Comparison of ENCODE assay signal across 12 cellular contexts in the genomic region with DNA sequence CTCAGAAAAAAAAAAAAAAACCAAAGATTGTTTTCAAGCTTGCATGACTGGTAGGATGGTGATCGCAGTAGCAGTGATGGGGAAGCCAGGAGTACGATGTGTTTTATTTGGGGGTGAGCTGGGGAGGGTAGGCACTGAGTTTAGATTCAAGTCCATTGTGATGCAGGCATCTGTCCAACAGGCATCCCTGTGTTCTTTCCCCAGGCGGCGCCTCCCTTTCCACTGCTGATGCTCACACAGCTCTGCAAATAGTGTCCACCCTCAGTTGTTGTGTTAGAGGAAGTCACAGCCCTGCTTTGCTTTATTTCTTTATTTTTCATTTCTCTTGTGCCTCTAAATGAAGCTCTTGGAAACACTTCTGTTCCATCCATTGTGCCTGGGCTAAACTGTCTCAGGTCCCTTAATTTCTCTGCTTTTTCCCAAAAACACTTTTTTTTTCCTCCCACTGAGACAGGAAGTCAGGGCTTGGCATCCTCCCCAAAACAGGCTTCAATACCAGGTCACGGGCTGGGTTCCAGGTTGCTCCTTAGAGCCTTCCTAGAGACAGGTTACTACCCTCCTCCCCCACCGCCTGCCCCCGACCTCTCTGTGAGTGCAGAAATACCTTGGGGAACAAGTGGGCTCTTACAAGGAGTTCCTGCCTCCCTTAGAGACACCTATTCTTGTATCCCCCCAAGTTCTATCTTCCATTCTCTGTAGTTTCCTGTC. TPM values are rescaled to one million over a fixed set of nuclear protein-coding genes. Genes with fewer than 3 reads are reported as not detected.
A peak's percentile ranks its signal among the peaks of the same experiment; 100 is the strongest.
DNase-seq lines count a peak whose midpoint lies in the region; ATAC-seq and TF ChIP-seq lines count a peak whose summit lies in the region.
"Had no signal": no experiment of that assay in that cellular context is flagged by ENCODE, and none has a peak within 500 bp of the region (broad histone marks: within the 10 kb centered on the region; RNA-seq: fewer than 3 reads in every experiment).

No MANE protein-coding gene starts in this region.

- H3K27ac ChIP-seq in subcutaneous abdominal adipose tissue (ENCODE audit: low read depth, low read length): peak overlapping the region; percentile 44

- TF ChIP-seq CTCF in activated CD8-positive, alpha-beta T cell treated with anti-CD3 and anti-CD28 coated beads for 36 hours (IDR thresholded peaks at IDR 0.05): no peak
- no peak for TF ChIP-seq CTCF in GM13977 (IDR thresholded peaks at IDR 0.05; ENCODE audit: extremely low read depth, insufficient read depth, missing control alignments)

- no peaks in the 10 kb centered on the region for H3K9me3 ChIP-seq in subcutaneous abdominal adipose tissue (ENCODE audit: control insufficient read depth in 5 of 5, low read length in 5 of 5)

- peaks cover 24% of the 10 kb centered on the region for H3K4me1 Mint-ChIP-seq in activated CD4-positive, alpha-beta T cell treated with anti-CD3 and anti-CD28 coated beads, Interleukin-2, amount 10 ng/mL, durations not matched to agents 24 days and 14 days
- peaks cover 18% of the 10 kb centered on the region for H3K4me1 Mint-ChIP-seq in activated CD8-positive, alpha-beta T cell treated with anti-CD3 and anti-CD28 coated beads for 36 hours (ENCODE audit: low read depth)

- H3K4me3 ChIP-seq in subcutaneous abdominal adipose tissue (ENCODE audit: low read depth in 1 of 5, low read length in 5 of 5): peak overlapping the region in 1 of 5 donors; percentile 5

- peak; percentile 27 for ATAC-seq in activated CD8-positive, alpha-beta T cell treated with anti-CD3 and anti-CD28 coated beads for 36 hours
- peak; percentile 28 to 52 for ATAC-seq in left cardiac atrium

- peak overlapping the region; percentile 46 for H3K4me3 Mint-ChIP-seq in activated CD4-positive, alpha-beta T cell treated with anti-CD3 and anti-CD28 coated beads, Interleukin-2, amount 10 ng/mL, durations not matched to agents 24 days and 14 days
- H3K4me3 Mint-ChIP-seq in activated CD8-positive, alpha-beta T cell treated with anti-CD3 and anti-CD28 coated beads for 36 hours: no peak overlapping the region
- H3K4me3 Mint-ChIP-seq: type B pancreatic cell had no signal

- H3K27me3 ChIP-seq in subcutaneous abdominal adipose tissue (ENCODE audit: control insufficient read depth in 5 of 5, insufficient read depth in 4 of 5, low read length in 5 of 5): no peaks in the 10 kb centered on the region

- H3K4me1 ChIP-seq in subcutaneous abdominal adipose tissue (ENCODE audit: control insufficient read depth in 5 of 5, insufficient read depth in 5 of 5, low read length in 5 of 5): peaks cover 2 to 33% (median 31%) of the 10 kb centered on the region in 5 donors

- DNase-seq in activated CD4-positive, alpha-beta T cell treated with anti-CD3 and anti-CD28 coated beads, Interleukin-2, amount 10 ng/mL, durations not matched to agents 24 days and 14 days: no peak
- no peak for DNase-seq in activated CD4-positive, alpha-beta T cell treated with anti-CD3 and anti-CD28 coated beads for 4 hours
- no peak for DNase-seq in activated CD8-positive, alpha-beta T cell treated with anti-CD3 and anti-CD28 coated beads for 36 hours
- DNase-seq in left cardiac atrium: peak; percentile 61
- DNase-seq in AML-193 (lab: John Stamatoyannopoulos, UW): no peak
- no peak for DNase-seq in GM13977 (ENCODE audit: low spot score)
- no peak for DNase-seq in activated CD8-positive, alpha-beta memory T cell treated with anti-CD3 and anti-CD28 coated beads for 24 hours
- DNase-seq: ACHN, NCI-H446 treated with DMSO at 0.1 percent for 48 hours, SW 1271 had no signal

- no peaks in the 10 kb centered on the region for H3K27me3 Mint-ChIP-seq in activated CD4-positive, alpha-beta T cell treated with anti-CD3 and anti-CD28 coated beads, Interleukin-2, amount 10 ng/mL, durations not matched to agents 24 days and 14 days
- no peaks in the 10 kb centered on the region for H3K27me3 Mint-ChIP-seq in activated CD8-positive, alpha-beta T cell treated with anti-CD3 and anti-CD28 coated beads for 36 hours
- H3K27me3 Mint-ChIP-seq: type B pancreatic cell had no signal

- H3K27ac Mint-ChIP-seq in activated CD4-positive, alpha-beta T cell treated with anti-CD3 and anti-CD28 coated beads, Interleukin-2, amount 10 ng/mL, durations not matched to agents 24 days and 14 days: peak overlapping the region; percentile 50
- H3K27ac Mint-ChIP-seq in activated CD8-positive, alpha-beta T cell treated with anti-CD3 and anti-CD28 coated beads for 36 hours: peak overlapping the region; percentile 57
- H3K27ac Mint-ChIP-seq: type B pancreatic cell had no signal

- intact Hi-C loops in activated CD4-positive, alpha-beta T cell treated with anti-CD3 and anti-CD28 coated beads, Interleukin-2, amount 10 ng/mL, durations not matched to agents 24 days and 14 days (cut with micrococcal nuclease): loop anchor here (5.0 kb wide), 1 partner anchor 38 kb away; a partner anchor contains a TSS
- intact Hi-C loops in activated CD8-positive, alpha-beta T cell treated with anti-CD3 and anti-CD28 coated beads for 36 hours (cut with micrococcal nuclease): no loop called here
- intact Hi-C loops in left cardiac atrium (cut with DNase I): no loop called here

- H3K36me3 Mint-ChIP-seq in activated CD4-positive, alpha-beta T cell treated with anti-CD3 and anti-CD28 coated beads, Interleukin-2, amount 10 ng/mL, durations not matched to agents 24 days and 14 days (ENCODE audit: low read depth): peaks cover 5% of the 10 kb centered on the region
- no peaks in the 10 kb centered on the region for H3K36me3 Mint-ChIP-seq in activated CD8-positive, alpha-beta T cell treated with anti-CD3 and anti-CD28 coated beads for 36 hours (ENCODE audit: low read depth)

- in situ Hi-C loops in GM13977 (cut with MboI; ENCODE audit: low pct_unique_long_range_greater_than_20kb, low sequenced_read_pairs, unreplicated experiment): loop anchor here (25.0 kb wide), 1 partner anchor 462 kb away; no protein-coding TSS in a partner anchor

- POLR2A ChIA-PET in activated CD8-positive, alpha-beta T cell treated with anti-CD3 and anti-CD28 coated beads for 36 hours (lab: Charles Lee): interaction anchor here (0.6 to 1.8 kb wide), 4 partner anchors 13 to 244 kb away, joined by 3 to 8 read pairs (median 4); no protein-coding TSS in a partner anchor

- peaks cover 0 to 17% (median 11%) of the 10 kb centered on the region in 5 donors for H3K36me3 ChIP-seq in subcutaneous abdominal adipose tissue (ENCODE audit: control insufficient read depth in 5 of 5, insufficient read depth in 5 of 5, low read length in 5 of 5)

- CTCF ChIA-PET in activated CD8-positive, alpha-beta T cell treated with anti-CD3 and anti-CD28 coated beads for 36 hours (lab: Charles Lee): interaction anchor here (1.2 to 2.7 kb wide), 6 partner anchors 11 to 307 kb away, joined by 3 to 13 read pairs (median 6); no protein-coding TSS in a partner anchor

- H3K9ac ChIP-seq in subcutaneous abdominal adipose tissue (ENCODE audit: low read length in 5 of 5): peak overlapping the region in 2 of 5 donors; percentile 35 to 46

- H3K9me3 Mint-ChIP-seq in activated CD4-positive, alpha-beta T cell treated with anti-CD3 and anti-CD28 coated beads, Interleukin-2, amount 10 ng/mL, durations not matched to agents 24 days and 14 days: no peaks in the 10 kb centered on the region
- H3K9me3 Mint-ChIP-seq in activated CD8-positive, alpha-beta T cell treated with anti-CD3 and anti-CD28 coated beads for 36 hours: no peaks in the 10 kb centered on the region
- H3K9me3 Mint-ChIP-seq: type B pancreatic cell had no signal

RNA-seq across cellular contexts. Expression of a gene that starts 38.6 kb away (rescaled TPM):
- total RNA-seq in activated CD4-positive, alpha-beta T cell treated with anti-CD3 and anti-CD28 coated beads, Interleukin-2, amount 10 ng/mL, durations not matched to agents 24 days and 14 days: 4,739 and 4,820 TPM in 2 replicates
- total RNA-seq in activated CD8-positive, alpha-beta T cell treated with anti-CD3 and anti-CD28 coated beads for 36 hours: 1,000 to 10,000 TPM; 2,808 to 2,816 TPM
- 100 to 1,000 TPM; 807 to 922 TPM for total RNA-seq in left cardiac atrium
